1 cellular context compared by ENCODE assay signal in the genomic region with DNA sequence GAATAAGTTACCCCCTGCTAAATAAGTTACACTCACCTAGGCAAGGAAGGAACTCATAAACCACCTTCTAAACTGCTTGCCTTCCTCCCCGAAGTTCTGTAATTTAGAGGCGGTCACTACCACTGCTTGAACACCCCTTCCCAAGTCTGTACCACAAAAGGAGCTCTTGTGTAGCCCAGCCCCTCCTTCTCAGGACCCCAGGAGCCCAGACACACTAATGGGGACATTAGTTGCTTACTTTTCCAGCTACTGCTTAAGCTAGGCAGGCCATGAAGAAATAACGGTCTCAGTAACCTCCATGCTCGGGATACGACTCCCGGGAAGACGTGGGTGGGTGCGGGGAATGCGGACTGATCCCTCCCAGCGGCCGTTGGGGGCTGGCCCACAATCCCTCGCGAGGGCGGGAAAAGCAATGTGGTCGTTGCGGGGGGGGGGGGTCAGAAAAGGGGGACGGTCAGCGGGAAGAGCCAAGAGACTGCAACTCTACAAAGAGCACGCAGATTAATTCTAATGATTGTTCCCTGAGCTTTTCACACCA.
TF ChIP-seq lines count a peak whose summit lies in the region.

A gene with protein sequence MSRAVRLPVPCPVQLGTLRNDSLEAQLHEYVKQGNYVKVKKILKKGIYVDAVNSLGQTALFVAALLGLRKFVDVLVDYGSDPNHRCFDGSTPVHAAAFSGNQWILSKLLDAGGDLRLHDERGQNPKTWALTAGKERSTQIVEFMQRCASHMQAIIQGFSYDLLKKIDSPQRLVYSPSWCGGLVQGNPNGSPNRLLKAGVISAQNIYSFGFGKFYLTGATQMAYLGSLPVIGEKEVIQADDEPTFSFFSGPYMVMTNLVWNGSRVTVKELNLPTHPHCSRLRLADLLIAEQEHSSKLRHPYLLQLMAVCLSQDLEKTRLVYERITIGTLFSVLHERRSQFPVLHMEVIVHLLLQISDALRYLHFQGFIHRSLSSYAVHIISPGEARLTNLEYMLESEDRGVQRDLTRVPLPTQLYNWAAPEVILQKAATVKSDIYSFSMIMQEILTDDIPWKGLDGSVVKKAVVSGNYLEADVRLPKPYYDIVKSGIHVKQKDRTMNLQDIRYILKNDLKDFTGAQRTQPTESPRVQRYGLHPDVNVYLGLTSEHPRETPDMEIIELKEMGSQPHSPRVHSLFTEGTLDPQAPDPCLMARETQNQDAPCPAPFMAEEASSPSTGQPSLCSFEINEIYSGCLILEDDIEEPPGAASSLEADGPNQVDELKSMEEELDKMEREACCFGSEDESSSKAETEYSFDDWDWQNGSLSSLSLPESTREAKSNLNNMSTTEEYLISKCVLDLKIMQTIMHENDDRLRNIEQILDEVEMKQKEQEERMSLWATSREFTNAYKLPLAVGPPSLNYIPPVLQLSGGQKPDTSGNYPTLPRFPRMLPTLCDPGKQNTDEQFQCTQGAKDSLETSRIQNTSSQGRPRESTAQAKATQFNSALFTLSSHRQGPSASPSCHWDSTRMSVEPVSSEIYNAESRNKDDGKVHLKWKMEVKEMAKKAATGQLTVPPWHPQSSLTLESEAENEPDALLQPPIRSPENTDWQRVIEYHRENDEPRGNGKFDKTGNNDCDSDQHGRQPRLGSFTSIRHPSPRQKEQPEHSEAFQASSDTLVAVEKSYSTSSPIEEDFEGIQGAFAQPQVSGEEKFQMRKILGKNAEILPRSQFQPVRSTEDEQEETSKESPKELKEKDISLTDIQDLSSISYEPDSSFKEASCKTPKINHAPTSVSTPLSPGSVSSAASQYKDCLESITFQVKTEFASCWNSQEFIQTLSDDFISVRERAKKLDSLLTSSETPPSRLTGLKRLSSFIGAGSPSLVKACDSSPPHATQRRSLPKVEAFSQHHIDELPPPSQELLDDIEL (N-terminal part only) (minus strand): TSS at position 345 of the 538 bp plus-strand sequence. CDS start 40,044 bp downstream, outside the sequence.

TF ChIP-seq in K562, 482 proteins besides CTCF, POLR2A, EP300 and RAD21:
- TF ChIP-seq RBM15 (IDR thresholded peaks at IDR 0.05; ENCODE audit: insufficient read depth, low read length) (no peak), ZNF165 (CRISPR knock-in tag; IDR thresholded peaks at IDR 0.05; ENCODE audit: borderline replicate concordance) (no peak), ZNF143 (CRISPR knock-in tag; IDR thresholded peaks at IDR 0.05) (0 out of 2 replicates have a peak, but pooled peaks have one; percentile 53), MYBL2 (IDR thresholded peaks at IDR 0.05; ENCODE audit: low read depth) (0 out of 2 replicates have a peak, but pooled peaks have one; percentile 12), MYBL2 (CRISPR knock-in tag; IDR thresholded peaks at IDR 0.05; ENCODE audit: borderline replicate concordance) (no peak), ZNF79 (CRISPR knock-in tag; IDR thresholded peaks at IDR 0.05; ENCODE audit: low read depth) (no peak), NBN (IDR thresholded peaks at IDR 0.05; ENCODE audit: low read depth) (no peak), ELF1 (tag; IDR thresholded peaks at IDR 0.05) (no peak)
- TF ChIP-seq, protein P1, sequence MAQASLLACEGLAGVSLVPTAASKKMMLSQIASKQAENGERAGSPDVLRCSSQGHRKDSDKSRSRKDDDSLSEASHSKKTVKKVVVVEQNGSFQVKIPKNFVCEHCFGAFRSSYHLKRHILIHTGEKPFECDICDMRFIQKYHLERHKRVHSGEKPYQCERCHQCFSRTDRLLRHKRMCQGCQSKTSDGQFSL (CRISPR knock-in tag; IDR thresholded peaks at IDR 0.05) = peak; percentile 91
- TF ChIP-seq, protein P1 (tag; IDR thresholded peaks at IDR 0.05) = peak in 1 of 2 experiments; percentile 80; a peak in 2 of 4 replicates
- TF ChIP-seq, protein P2, sequence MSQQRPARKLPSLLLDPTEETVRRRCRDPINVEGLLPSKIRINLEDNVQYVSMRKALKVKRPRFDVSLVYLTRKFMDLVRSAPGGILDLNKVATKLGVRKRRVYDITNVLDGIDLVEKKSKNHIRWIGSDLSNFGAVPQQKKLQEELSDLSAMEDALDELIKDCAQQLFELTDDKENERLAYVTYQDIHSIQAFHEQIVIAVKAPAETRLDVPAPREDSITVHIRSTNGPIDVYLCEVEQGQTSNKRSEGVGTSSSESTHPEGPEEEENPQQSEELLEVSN (IDR thresholded peaks at IDR 0.05; ENCODE audit: borderline replicate concordance in 1 of 2, extremely low read depth in 1 of 2, insufficient read depth in 1 of 2, insufficient read length in 1 of 2, low read depth in 1 of 2, low read length in 1 of 2, poor library complexity in 1 of 2, severe bottlenecking in 1 of 2) = peak in 1 of 2 experiments; percentile 84
- TF ChIP-seq, protein P3, sequence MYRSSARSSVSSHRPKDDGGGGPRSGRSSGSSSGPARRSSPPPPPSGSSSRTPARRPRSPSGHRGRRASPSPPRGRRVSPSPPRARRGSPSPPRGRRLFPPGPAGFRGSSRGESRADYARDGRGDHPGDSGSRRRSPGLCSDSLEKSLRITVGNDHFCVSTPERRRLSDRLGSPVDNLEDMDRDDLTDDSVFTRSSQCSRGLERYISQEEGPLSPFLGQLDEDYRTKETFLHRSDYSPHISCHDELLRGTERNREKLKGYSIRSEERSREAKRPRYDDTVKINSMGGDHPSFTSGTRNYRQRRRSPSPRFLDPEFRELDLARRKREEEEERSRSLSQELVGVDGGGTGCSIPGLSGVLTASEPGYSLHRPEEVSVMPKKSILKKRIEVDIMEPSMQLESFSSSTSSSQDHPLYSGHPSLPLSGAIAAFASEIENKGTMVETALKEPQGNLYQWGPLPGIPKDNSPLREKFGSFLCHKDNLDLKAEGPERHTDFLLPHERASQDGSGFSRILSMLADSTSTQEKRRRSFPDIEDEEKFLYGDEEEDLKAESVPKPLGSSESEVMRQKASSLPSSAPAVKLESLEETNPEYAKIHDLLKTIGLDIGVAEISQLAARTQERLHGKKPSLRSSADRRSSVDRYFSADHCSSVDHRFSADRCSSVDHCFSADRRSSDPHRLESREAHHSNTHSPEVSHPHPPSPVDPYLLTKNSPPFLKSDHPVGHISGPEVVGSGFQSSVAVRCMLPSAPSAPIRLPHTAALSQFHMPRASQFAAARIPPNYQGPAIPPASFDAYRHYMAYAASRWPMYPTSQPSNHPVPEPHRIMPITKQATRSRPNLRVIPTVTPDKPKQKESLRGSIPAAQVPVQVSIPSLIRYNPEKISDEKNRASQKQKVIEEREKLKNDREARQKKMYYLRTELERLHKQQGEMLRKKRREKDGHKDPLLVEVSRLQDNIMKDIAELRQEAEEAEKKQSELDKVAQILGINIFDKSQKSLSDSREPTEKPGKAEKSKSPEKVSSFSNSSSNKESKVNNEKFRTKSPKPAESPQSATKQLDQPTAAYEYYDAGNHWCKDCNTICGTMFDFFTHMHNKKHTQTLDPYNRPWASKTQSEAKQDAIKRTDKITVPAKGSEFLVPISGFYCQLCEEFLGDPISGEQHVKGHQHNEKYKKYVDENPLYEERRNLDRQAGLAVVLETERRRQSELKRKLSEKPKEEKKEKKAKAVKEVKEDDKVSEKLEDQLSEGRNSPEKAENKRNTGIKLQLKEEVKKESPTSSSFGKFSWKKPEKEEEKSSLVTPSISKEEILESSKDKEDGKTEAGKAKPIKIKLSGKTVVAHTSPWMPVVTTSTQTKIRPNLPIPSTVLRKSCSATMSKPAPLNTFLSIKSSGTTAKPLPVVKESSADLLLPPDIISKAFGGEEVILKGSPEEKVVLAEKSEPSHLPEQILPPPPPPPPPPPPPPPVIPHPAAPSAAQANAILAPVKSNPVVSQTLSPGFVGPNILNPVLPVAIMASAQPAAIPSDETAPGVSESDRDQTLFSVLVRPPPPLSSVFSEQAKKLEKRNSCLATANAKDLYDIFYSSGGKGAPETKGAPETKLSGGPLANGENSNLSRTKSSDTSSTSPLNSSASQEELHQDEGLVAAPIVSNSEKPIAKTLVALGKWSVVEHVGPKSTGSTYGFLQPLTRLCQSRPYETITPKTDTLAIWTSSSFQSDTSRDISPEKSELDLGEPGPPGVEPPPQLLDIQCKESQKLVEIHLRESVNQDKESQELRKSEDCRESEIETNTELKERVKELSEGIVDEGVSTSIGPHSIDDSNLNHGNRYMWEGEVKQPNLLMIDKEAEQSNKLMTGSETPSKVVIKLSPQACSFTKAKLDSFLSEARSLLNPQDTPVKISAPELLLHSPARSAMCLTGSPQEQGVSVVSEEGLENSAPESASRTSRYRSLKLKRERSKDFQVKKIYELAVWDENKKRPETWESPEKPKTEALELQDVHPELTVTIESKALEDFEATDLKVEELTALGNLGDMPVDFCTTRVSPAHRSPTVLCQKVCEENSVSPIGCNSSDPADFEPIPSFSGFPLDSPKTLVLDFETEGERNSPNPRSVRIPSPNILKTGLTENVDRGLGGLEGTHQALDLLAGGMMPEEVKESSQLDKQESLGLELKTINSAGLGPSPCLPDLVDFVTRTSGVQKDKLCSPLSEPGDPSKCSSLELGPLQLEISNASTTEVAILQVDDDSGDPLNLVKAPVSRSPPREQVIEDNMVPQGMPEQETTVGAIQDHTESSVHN (IDR thresholded peaks at IDR 0.05; ENCODE audit: borderline replicate concordance in 1 of 2, low read depth in 1 of 2) = no peak
- TF ChIP-seq, protein P4, sequence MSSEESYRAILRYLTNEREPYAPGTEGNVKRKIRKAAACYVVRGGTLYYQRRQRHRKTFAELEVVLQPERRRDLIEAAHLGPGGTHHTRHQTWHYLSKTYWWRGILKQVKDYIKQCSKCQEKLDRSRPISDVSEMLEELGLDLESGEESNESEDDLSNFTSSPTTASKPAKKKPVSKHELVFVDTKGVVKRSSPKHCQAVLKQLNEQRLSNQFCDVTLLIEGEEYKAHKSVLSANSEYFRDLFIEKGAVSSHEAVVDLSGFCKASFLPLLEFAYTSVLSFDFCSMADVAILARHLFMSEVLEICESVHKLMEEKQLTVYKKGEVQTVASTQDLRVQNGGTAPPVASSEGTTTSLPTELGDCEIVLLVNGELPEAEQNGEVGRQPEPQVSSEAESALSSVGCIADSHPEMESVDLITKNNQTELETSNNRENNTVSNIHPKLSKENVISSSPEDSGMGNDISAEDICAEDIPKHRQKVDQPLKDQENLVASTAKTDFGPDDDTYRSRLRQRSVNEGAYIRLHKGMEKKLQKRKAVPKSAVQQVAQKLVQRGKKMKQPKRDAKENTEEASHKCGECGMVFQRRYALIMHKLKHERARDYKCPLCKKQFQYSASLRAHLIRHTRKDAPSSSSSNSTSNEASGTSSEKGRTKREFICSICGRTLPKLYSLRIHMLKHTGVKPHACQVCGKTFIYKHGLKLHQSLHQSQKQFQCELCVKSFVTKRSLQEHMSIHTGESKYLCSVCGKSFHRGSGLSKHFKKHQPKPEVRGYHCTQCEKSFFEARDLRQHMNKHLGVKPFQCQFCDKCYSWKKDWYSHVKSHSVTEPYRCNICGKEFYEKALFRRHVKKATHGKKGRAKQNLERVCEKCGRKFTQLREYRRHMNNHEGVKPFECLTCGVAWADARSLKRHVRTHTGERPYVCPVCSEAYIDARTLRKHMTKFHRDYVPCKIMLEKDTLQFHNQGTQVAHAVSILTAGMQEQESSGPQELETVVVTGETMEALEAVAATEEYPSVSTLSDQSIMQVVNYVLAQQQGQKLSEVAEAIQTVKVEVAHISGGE (CRISPR knock-in tag; IDR thresholded peaks at IDR 0.05) = peak in 1 of 3 experiments; percentile 61; a peak in 2 of 6 replicates
- TF ChIP-seq, protein P5, sequence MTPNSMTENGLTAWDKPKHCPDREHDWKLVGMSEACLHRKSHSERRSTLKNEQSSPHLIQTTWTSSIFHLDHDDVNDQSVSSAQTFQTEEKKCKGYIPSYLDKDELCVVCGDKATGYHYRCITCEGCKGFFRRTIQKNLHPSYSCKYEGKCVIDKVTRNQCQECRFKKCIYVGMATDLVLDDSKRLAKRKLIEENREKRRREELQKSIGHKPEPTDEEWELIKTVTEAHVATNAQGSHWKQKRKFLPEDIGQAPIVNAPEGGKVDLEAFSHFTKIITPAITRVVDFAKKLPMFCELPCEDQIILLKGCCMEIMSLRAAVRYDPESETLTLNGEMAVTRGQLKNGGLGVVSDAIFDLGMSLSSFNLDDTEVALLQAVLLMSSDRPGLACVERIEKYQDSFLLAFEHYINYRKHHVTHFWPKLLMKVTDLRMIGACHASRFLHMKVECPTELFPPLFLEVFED (CRISPR knock-in tag; conservative IDR thresholded peaks at IDR 0.05) = no peak
- TF ChIP-seq, protein P6, sequence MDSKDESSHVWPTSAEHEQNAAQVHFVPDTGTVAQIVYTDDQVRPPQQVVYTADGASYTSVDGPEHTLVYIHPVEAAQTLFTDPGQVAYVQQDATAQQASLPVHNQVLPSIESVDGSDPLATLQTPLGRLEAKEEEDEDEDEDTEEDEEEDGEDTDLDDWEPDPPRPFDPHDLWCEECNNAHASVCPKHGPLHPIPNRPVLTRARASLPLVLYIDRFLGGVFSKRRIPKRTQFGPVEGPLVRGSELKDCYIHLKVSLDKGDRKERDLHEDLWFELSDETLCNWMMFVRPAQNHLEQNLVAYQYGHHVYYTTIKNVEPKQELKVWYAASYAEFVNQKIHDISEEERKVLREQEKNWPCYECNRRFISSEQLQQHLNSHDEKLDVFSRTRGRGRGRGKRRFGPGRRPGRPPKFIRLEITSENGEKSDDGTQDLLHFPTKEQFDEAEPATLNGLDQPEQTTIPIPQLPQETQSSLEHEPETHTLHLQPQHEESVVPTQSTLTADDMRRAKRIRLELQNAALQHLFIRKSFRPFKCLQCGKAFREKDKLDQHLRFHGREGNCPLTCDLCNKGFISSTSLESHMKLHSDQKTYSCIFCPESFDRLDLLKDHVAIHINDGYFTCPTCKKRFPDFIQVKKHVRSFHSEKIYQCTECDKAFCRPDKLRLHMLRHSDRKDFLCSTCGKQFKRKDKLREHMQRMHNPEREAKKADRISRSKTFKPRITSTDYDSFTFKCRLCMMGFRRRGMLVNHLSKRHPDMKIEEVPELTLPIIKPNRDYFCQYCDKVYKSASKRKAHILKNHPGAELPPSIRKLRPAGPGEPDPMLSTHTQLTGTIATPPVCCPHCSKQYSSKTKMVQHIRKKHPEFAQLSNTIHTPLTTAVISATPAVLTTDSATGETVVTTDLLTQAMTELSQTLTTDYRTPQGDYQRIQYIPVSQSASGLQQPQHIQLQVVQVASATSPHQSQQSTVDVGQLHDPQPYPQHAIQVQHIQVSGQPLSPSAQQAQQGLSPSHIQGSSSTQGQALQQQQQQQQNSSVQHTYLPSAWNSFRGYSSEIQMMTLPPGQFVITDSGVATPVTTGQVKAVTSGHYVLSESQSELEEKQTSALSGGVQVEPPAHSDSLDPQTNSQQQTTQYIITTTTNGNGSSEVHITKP (IDR thresholded peaks at IDR 0.05; ENCODE audit: partially characterized antibody) = peak; percentile 13
TF ChIP-seq in K562: peak in this region for 6.
